Comparison of ENCODE assay signal across 8 cellular contexts in genomic region chr4:105709081-105709450, GRCh38. TPM values are rescaled to one million over a fixed set of nuclear protein-coding genes. Genes with fewer than 3 reads are reported as not detected.
DNase-seq lines count a peak whose midpoint lies in the region; ATAC-seq and TF ChIP-seq lines count a peak whose summit lies in the region.

No MANE protein-coding gene starts in this region.

- peaks cover 16% of the 10 kb centered on the region for H3K4me1 Mint-ChIP-seq in endothelial cell (ENCODE audit: unreplicated experiment)

- peaks cover 3% of the 10 kb centered on the region for H3K36me3 Mint-ChIP-seq in endothelial cell (ENCODE audit: low read depth, unreplicated experiment)

- H3K4me3 ChIP-seq in DND-41 (ENCODE audit: low read depth in 1 of 2, low read length in 2 of 2) (peak overlapping the region; percentile 87 to 97), SK-N-MC (peak overlapping the region; percentile 87)

- H3K27ac ChIP-seq in DND-41 (ENCODE audit: low read length) = peak overlapping the region; percentile 82
- peak overlapping the region; percentile 61; the same call in 1 of the 2 replicates for H3K27ac ChIP-seq in SK-N-MC

- DNase-seq in DND-41 (peak; percentile 34), SK-N-MC (ENCODE audit: low read depth, low spot score) (no peak), endothelial cell (ENCODE audit: low spot score) (peak; percentile 39), myocyte (ENCODE audit: low read depth) (peak; percentile 26), NCI-H2171 (lab: John Stamatoyannopoulos, UW) (no peak), NCI-H774 (lab: John Stamatoyannopoulos, UW) (no peak)

- peaks cover 44% of the 10 kb centered on the region for H3K4me1 ChIP-seq in DND-41 (ENCODE audit: insufficient read depth, low read length)

- peak overlapping the region; percentile 95 for H3K4me3 Mint-ChIP-seq in endothelial cell (ENCODE audit: unreplicated experiment)

- H3K27me3 ChIP-seq in DND-41 (ENCODE audit: insufficient read depth, low read length, poor library complexity) = no peaks in the 10 kb centered on the region

- peaks cover 94% of the 10 kb centered on the region for H3K79me2 ChIP-seq in DND-41 (ENCODE audit: insufficient read depth, low read length)

- peak overlapping the region; percentile 76 for H3K9ac ChIP-seq in DND-41 (ENCODE audit: low read depth, low read length)
- peak overlapping the region; percentile 85 for H3K9ac ChIP-seq in SK-N-MC (ENCODE audit: insufficient read length)

- H3K36me3 ChIP-seq in DND-41 (ENCODE audit: insufficient read depth, low read length) (0 out of 2 replicates have a peak, but pooled peaks cover 3% of the 10 kb centered on the region), SK-N-MC (ENCODE audit: insufficient read depth, low read length) (peaks cover 17% of the 10 kb centered on the region)

- H3K4me2 ChIP-seq in DND-41 (ENCODE audit: insufficient read depth, low read length) = peak overlapping the region; percentile 94

- no peak for TF ChIP-seq CTCF in DND-41 (IDR thresholded peaks at IDR 0.05; ENCODE audit: borderline replicate concordance, extremely low read depth, low read length, poor library complexity, severe bottlenecking)
- TF ChIP-seq CTCF in endothelial cell (IDR thresholded peaks at IDR 0.05; ENCODE audit: unreplicated experiment) = no peak

- peaks cover 10% of the 10 kb centered on the region; the same call in 1 of the 2 replicates for H4K20me1 ChIP-seq in DND-41 (ENCODE audit: insufficient read depth, low read length)

- H3K27ac Mint-ChIP-seq in endothelial cell (ENCODE audit: unreplicated experiment) = peak overlapping the region; percentile 92

- H3K27me3 Mint-ChIP-seq in endothelial cell (ENCODE audit: unreplicated experiment) = no peaks in the 10 kb centered on the region

- ATAC-seq in DND-41 (ENCODE audit: insufficient read depth, low read depth) (peak; percentile 59), GM19025 (IDR thresholded peaks at IDR 0.05; ENCODE audit: low read depth, unreplicated experiment) (peak; percentile 29), HG03135 (IDR thresholded peaks at IDR 0.05; ENCODE audit: unreplicated experiment) (peak; percentile 46)

- peak overlapping the region; percentile 97 for H2AFZ ChIP-seq in DND-41 (ENCODE audit: low read depth, low read length)

- H3K9me3 ChIP-seq in DND-41 (ENCODE audit: insufficient read depth, low read length, severe bottlenecking) = no peaks in the 10 kb centered on the region
- H3K9me3 ChIP-seq in SK-N-MC (ENCODE audit: low read depth, low read length) = no peaks in the 10 kb centered on the region

- H3K9me3 Mint-ChIP-seq in endothelial cell (ENCODE audit: unreplicated experiment) = no peaks in the 10 kb centered on the region

RNA-seq across cellular contexts. Expression of gene GSTCD, which starts 0.5 kb away (rescaled TPM):
- total RNA-seq in endothelial cell (ENCODE audit: unreplicated experiment) (14.0 TPM), myocyte (10.5 and 12.7 TPM in 2 replicates)
- 4.2 TPM for polyA plus RNA-seq in myocyte (2012)

RNA-seq across cellular contexts. Expression of gene INTS12, which starts 0.6 kb away (rescaled TPM):
- total RNA-seq in endothelial cell (ENCODE audit: unreplicated experiment) = 16.0 TPM
- total RNA-seq in myocyte = 28.8 and 28.9 TPM in 2 replicates
- 26.4 TPM for polyA plus RNA-seq in myocyte (2012)

Comparison
In these comparisons a context has a peak if more than half of its experiments do, and no peak if none do; other contexts are left out.
1. DNase-seq: peak in DND-41 (single experiment), endothelial cell (single experiment) and myocyte (single experiment); none in SK-N-MC (single experiment), NCI-H2171 (single experiment) and NCI-H774 (single experiment).
2. Peak in every context shown above with its lines, with median percentiles within 50 percentile points of each other: ATAC-seq.